1 cellular context compared by ENCODE assay signal in the genomic region with DNA sequence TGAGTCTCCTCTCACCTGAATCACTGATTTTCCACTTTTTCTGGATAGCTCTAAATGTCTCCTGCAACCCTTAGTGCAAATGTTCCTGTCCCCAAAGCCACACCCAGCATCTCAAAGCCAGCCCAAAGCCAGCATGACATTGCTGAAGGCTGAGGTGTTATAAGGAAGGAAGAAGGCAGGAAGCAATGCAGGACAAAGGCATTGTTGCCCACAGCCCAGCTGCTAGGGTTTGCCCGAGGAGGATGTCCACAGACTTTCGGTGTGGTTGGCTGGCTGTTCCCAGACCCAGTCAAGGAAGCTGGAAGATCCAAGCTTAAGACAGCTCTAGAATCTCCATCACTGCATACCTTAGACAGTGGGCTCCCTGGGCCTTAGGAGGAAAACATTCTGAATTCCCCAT.
A peak's percentile ranks its signal among the peaks of the same experiment; 100 is the strongest.
TF ChIP-seq lines count a peak whose summit lies in the region.

No MANE protein-coding gene starts in this region.

TF ChIP-seq in endothelial cell of umbilical vein, 7 proteins besides CTCF, POLR2A, EP300 and RAD21:
- peak; percentile 57 for TF ChIP-seq JUN (IDR thresholded peaks at IDR 0.05; ENCODE audit: borderline replicate concordance, insufficient read depth, insufficient read length, low read depth)
- TF ChIP-seq FOS (IDR thresholded peaks at IDR 0.05; ENCODE audit: borderline replicate concordance, insufficient read depth, low read length) = no peak
